In genomic region chr13:25899464-25899863, GRCh38 we compare ENCODE assay signal across 28 cellular contexts.
A peak's percentile ranks its signal among the peaks of the same experiment; 100 is the strongest.
DNase-seq lines count a peak whose midpoint lies in the region; ATAC-seq, FAIRE-seq and TF ChIP-seq lines count a peak whose summit lies in the region.
"Had no signal": no experiment of that assay in that cellular context is flagged by ENCODE, and none has a peak within 500 bp of the region (broad histone marks: within the 10 kb centered on the region; RNA-seq: fewer than 3 reads in every experiment).

No MANE protein-coding gene starts in this region.

- no peaks in the 10 kb centered on the region for H3K9me3 ChIP-seq in osteoblast (ENCODE audit: low read depth, low read length)
- H3K9me3 ChIP-seq: SJSA1, upper lobe of left lung had no signal

- H3K4me2 ChIP-seq in osteoblast (ENCODE audit: insufficient read depth, low read length) = no peak overlapping the region

- TF ChIP-seq POLR2A in GM12891 (IDR thresholded peaks at IDR 0.05; ENCODE audit: low read depth, low read length) = no peak

- H3K4me1 ChIP-seq in osteoblast (ENCODE audit: insufficient read depth, low read length) = no peaks in the 10 kb centered on the region

- no peak for FAIRE-seq in GM12891 (lab: Jason Lieb, UNC)
- FAIRE-seq: endometrium had no signal

- no peaks in the 10 kb centered on the region for H4K20me1 ChIP-seq in osteoblast (ENCODE audit: insufficient read depth, low read length)

- no peak for ATAC-seq in stimulated activated naive CD8-positive, alpha-beta T cell treated with anti-CD3 and anti-CD28 coated beads, Interleukin-15, Interleukin-2, amounts not matched to agents 100 U/mL and 50 U/mL, for 24 hours
- ATAC-seq in T-cell (replicated peaks in 1 of 4) = peak in 2 of 4 experiments; percentile 47 to 49
- no peak for ATAC-seq in stimulated activated naive CD8-positive, alpha-beta T cell treated with anti-CD3 and anti-CD28 coated beads, Interleukin-15, amount 100 ng/mL, for 72 hours
- ATAC-seq: left ventricle myocardium superior had no signal

- H3K4me1 Mint-ChIP-seq in stimulated activated naive CD8-positive, alpha-beta T cell treated with anti-CD3 and anti-CD28 coated beads, Interleukin-15, Interleukin-2, amounts not matched to agents 100 ng/mL and 50 ng/mL, for 24 hours (ENCODE audit: low read depth) = peaks cover 23% of the 10 kb centered on the region
- H3K4me1 Mint-ChIP-seq in T-cell = peaks cover 22 to 39% (median 33%) of the 10 kb centered on the region in 3 donors
- no peaks in the 10 kb centered on the region for H3K4me1 Mint-ChIP-seq in glutamatergic neuron (ENCODE audit: low read depth, unreplicated experiment)
- peaks cover 26% of the 10 kb centered on the region for H3K4me1 Mint-ChIP-seq in stimulated activated naive CD8-positive, alpha-beta T cell treated with anti-CD3 and anti-CD28 coated beads, Interleukin-15, amount 100 ng/mL, for 72 hours

- peak overlapping the region; percentile 3 for H3K27ac Mint-ChIP-seq in stimulated activated naive CD8-positive, alpha-beta T cell treated with anti-CD3 and anti-CD28 coated beads, Interleukin-15, Interleukin-2, amounts not matched to agents 100 ng/mL and 50 ng/mL, for 24 hours
- H3K27ac Mint-ChIP-seq in T-cell (peak overlapping the region; percentile 67 to 83), glutamatergic neuron (ENCODE audit: unreplicated experiment) (peak overlapping the region; percentile 15)
- peak overlapping the region; percentile 15 to 85 for H3K27ac Mint-ChIP-seq in stimulated activated naive CD8-positive, alpha-beta T cell treated with anti-CD3 and anti-CD28 coated beads, Interleukin-15, amount 100 ng/mL, for 72 hours
- H3K27ac Mint-ChIP-seq: dendritic cell treated with granulocyte-macrophage colony-stimulating factor and Interleukin-4, amounts not matched to agents 40 ng/mL and 50 ng/mL, for 4 days; HFFc6 had no signal

- no peak overlapping the region for H3K4me3 Mint-ChIP-seq in stimulated activated naive CD8-positive, alpha-beta T cell treated with anti-CD3 and anti-CD28 coated beads, Interleukin-15, Interleukin-2, amounts not matched to agents 100 ng/mL and 50 ng/mL, for 24 hours
- peak overlapping the region in 1 of 3 donors; percentile 71 for H3K4me3 Mint-ChIP-seq in T-cell
- no peak overlapping the region for H3K4me3 Mint-ChIP-seq in glutamatergic neuron (ENCODE audit: unreplicated experiment)
- H3K4me3 Mint-ChIP-seq in stimulated activated naive CD8-positive, alpha-beta T cell treated with anti-CD3 and anti-CD28 coated beads, Interleukin-15, amount 100 ng/mL, for 72 hours = peak overlapping the region; percentile 9 to 57
- H3K4me3 Mint-ChIP-seq: dendritic cell treated with granulocyte-macrophage colony-stimulating factor and Interleukin-4, amounts not matched to agents 40 ng/mL and 50 ng/mL, for 4 days; HFFc6 had no signal

- H3K27me3 ChIP-seq in osteoblast (ENCODE audit: insufficient read depth, low read length) = no peaks in the 10 kb centered on the region
- H3K27me3 ChIP-seq: cardiac muscle cell, SJSA1, upper lobe of left lung had no signal

- TF ChIP-seq CTCF in glutamatergic neuron (IDR thresholded peaks at IDR 0.05; ENCODE audit: partially characterized antibody, unreplicated experiment) (no peak), osteoblast (IDR thresholded peaks at IDR 0.05; ENCODE audit: extremely low read depth, low read depth, low read length) (no peak)

- H3K9me3 Mint-ChIP-seq in stimulated activated naive CD8-positive, alpha-beta T cell treated with anti-CD3 and anti-CD28 coated beads, Interleukin-15, Interleukin-2, amounts not matched to agents 100 ng/mL and 50 ng/mL, for 24 hours = peaks cover 7% of the 10 kb centered on the region
- H3K9me3 Mint-ChIP-seq in T-cell = peaks cover 0 to 5% (median 0%) of the 10 kb centered on the region in 3 donors
- H3K9me3 Mint-ChIP-seq in glutamatergic neuron (ENCODE audit: unreplicated experiment) = peaks cover 15% of the 10 kb centered on the region
- peaks cover 14 to 22% of the 10 kb centered on the region in 2 donors for H3K9me3 Mint-ChIP-seq in stimulated activated naive CD8-positive, alpha-beta T cell treated with anti-CD3 and anti-CD28 coated beads, Interleukin-15, amount 100 ng/mL, for 72 hours

- CTCF ChIA-PET in T-cell (lab: Charles Lee) = interaction anchor here in 1 of 2 donors (1.0 kb wide), 1 partner anchor 23 kb away, joined by 4 read pairs; no protein-coding TSS in a partner anchor

- no peak overlapping the region for H2AFZ ChIP-seq in osteoblast (ENCODE audit: low read length)
- H2AFZ ChIP-seq: GM23248 had no signal

- H3K27ac ChIP-seq in osteoblast (ENCODE audit: low read depth, low read length) = no peak overlapping the region
- H3K27ac ChIP-seq: cardiac muscle cell, GM23248, SJSA1, upper lobe of left lung had no signal

- no peak overlapping the region for H3K4me3 ChIP-seq in osteoblast (ENCODE audit: insufficient read depth, low read length)
- H3K4me3 ChIP-seq: cardiac muscle cell, GM23248, SJSA1, upper lobe of left lung had no signal

- peaks cover 5% of the 10 kb centered on the region for H3K36me3 Mint-ChIP-seq in stimulated activated naive CD8-positive, alpha-beta T cell treated with anti-CD3 and anti-CD28 coated beads, Interleukin-15, Interleukin-2, amounts not matched to agents 100 ng/mL and 50 ng/mL, for 24 hours (ENCODE audit: low read depth)
- no peaks in the 10 kb centered on the region for H3K36me3 Mint-ChIP-seq in T-cell
- H3K36me3 Mint-ChIP-seq in glutamatergic neuron (ENCODE audit: unreplicated experiment) = peaks cover 28% of the 10 kb centered on the region

- no peak for DNase-seq in stimulated activated naive CD8-positive, alpha-beta T cell treated with anti-CD3 and anti-CD28 coated beads, Interleukin-15, Interleukin-2, amounts not matched to agents 100 U/mL and 50 U/mL, for 24 hours
- DNase-seq in T-cell = peak in 2 of 34 experiments; percentile 11 to 27
- no peak for DNase-seq in glutamatergic neuron
- DNase-seq in stimulated activated naive CD8-positive, alpha-beta T cell treated with anti-CD3 and anti-CD28 coated beads, Interleukin-15, amount 100 ng/mL, for 72 hours = no peak
- no peak for DNase-seq in osteoblast (ENCODE audit: insufficient read length, low spot score, missing footprints)
- DNase-seq in NCI-H2081 (lab: John Stamatoyannopoulos, UW) = no peak
- no peak for DNase-seq in GM12891 (ENCODE audit: insufficient read length, low spot score)
- DNase-seq: activated CD4-positive, alpha-beta T cell treated with anti-CD3 and anti-CD28 coated beads for 4 hours; activated CD8-positive, alpha-beta memory T cell treated with anti-CD3 and anti-CD28 coated beads, Interleukin-2, amount 50 U/mL, for 48 hours; activated effector memory CD4-positive, alpha-beta T cell treated with anti-CD3 and anti-CD28 coated beads, Interleukin-2, amount 50 U/mL, for 16 hours; anterior cingulate cortex; DMS53; GDM1; GM23248; HFFc6; islet precursor cell; KG1; left ventricle myocardium superior; NCI-H1436 treated with DMSO at 0.1 percent for 48 hours; NCI-H2171; NCI-H526 treated with DMSO at 0.1 percent for 48 hours; stimulated activated CD8-positive, alpha-beta memory T cell treated with anti-CD3 and anti-CD28 coated beads, Interleukin-4, amount 100 ng/mL, for 48 hours; upper lobe of left lung had no signal

- H3K79me2 ChIP-seq in osteoblast (ENCODE audit: insufficient read depth, low read length) = no peaks in the 10 kb centered on the region

- POLR2A ChIA-PET in T-cell (lab: Charles Lee) = no interaction called here

- H3K27me3 Mint-ChIP-seq in stimulated activated naive CD8-positive, alpha-beta T cell treated with anti-CD3 and anti-CD28 coated beads, Interleukin-15, Interleukin-2, amounts not matched to agents 100 ng/mL and 50 ng/mL, for 24 hours = no peaks in the 10 kb centered on the region
- no peaks in the 10 kb centered on the region for H3K27me3 Mint-ChIP-seq in T-cell
- peaks cover 4% of the 10 kb centered on the region for H3K27me3 Mint-ChIP-seq in glutamatergic neuron (ENCODE audit: unreplicated experiment)
- H3K27me3 Mint-ChIP-seq in stimulated activated naive CD8-positive, alpha-beta T cell treated with anti-CD3 and anti-CD28 coated beads, Interleukin-15, amount 100 ng/mL, for 72 hours = no peaks in the 10 kb centered on the region
- H3K27me3 Mint-ChIP-seq: dendritic cell treated with granulocyte-macrophage colony-stimulating factor and Interleukin-4, amounts not matched to agents 40 ng/mL and 50 ng/mL, for 4 days had no signal

- H3K36me3 ChIP-seq in osteoblast (ENCODE audit: insufficient read depth, low read length) = no peaks in the 10 kb centered on the region
- H3K36me3 ChIP-seq: cardiac muscle cell, SJSA1, upper lobe of left lung had no signal

TF ChIP-seq in GM12891, 5 proteins besides CTCF, POLR2A, EP300 and RAD21:
- no peak for TF ChIP-seq PAX5 (IDR thresholded peaks at IDR 0.05; ENCODE audit: insufficient read depth, low read length, severe bottlenecking)
- TF ChIP-seq POLR2AphosphoS5 (IDR thresholded peaks at IDR 0.05; ENCODE audit: low read depth, low read length) = no peak
- TF ChIP-seq TAF1 (IDR thresholded peaks at IDR 0.05; ENCODE audit: low read depth, low read length) = no peak
- TF ChIP-seq POU2F2 (IDR thresholded peaks at IDR 0.05; ENCODE audit: low read depth, low read length) = no peak
- no peak for TF ChIP-seq SPI1 (IDR thresholded peaks at IDR 0.05; ENCODE audit: low read depth, low read length)

Comparison
In these comparisons a context has a peak if more than half of its experiments do, and no peak if none do; other contexts are left out.
1. H3K4me3 Mint-ChIP-seq: peak in stimulated activated naive CD8-positive, alpha-beta T cell treated with anti-CD3 and anti-CD28 coated beads, Interleukin-15, amount 100 ng/mL, for 72 hours (2 of 2); none in stimulated activated naive CD8-positive, alpha-beta T cell treated with anti-CD3 and anti-CD28 coated beads, Interleukin-15, Interleukin-2, amounts not matched to agents 100 ng/mL and 50 ng/mL, for 24 hours (single experiment) and glutamatergic neuron (single experiment).
2. H3K27ac Mint-ChIP-seq: peak in every context shown above with its lines; median percentile 75 in T-cell; 50 in stimulated activated naive CD8-positive, alpha-beta T cell treated with anti-CD3 and anti-CD28 coated beads, Interleukin-15, amount 100 ng/mL, for 72 hours; 15 in glutamatergic neuron; 3 in stimulated activated naive CD8-positive, alpha-beta T cell treated with anti-CD3 and anti-CD28 coated beads, Interleukin-15, Interleukin-2, amounts not matched to agents 100 ng/mL and 50 ng/mL, for 24 hours.